In the genomic region with DNA sequence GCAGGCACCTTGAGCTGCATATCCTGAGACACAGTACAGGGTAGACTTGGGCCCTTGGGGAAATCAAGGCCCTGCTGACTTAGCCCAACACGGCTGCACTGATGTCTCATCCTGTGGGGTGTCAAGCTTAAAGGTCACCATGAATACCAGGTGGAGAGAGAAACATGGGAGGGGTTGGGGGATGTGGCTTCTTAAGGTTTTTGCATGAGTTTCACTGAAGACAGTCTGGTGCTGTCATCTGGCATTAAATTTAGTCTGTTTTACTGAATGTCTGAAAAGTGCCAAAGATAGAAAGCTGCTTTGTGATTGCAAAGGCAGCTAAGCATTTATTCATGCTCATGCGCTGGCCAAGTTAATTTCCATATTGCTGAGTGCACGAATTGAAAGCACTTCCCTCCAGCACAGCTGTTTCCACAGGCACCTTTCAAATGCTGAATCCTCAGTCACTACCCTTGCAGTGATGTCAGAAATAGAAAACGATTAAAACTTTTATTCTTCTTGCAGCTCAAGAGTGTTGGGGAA, we compare ENCODE assay signal across 8 cellular contexts.
DNase-seq lines count a peak whose midpoint lies in the region; ATAC-seq and TF ChIP-seq lines count a peak whose summit lies in the region.

No MANE protein-coding gene starts in this region.

- peak overlapping the region; percentile 2 for H3K4me3 ChIP-seq in endocrine pancreas (ENCODE audit: control insufficient read depth, insufficient read depth, low read length)
- H3K4me3 ChIP-seq in thyroid gland (replicated peaks in 1 of 3) = no peak overlapping the region
- no peak overlapping the region for H3K4me3 ChIP-seq in WERI-Rb-1 (ENCODE audit: low read depth, low read length)

- no peak overlapping the region for H3K9ac ChIP-seq in endocrine pancreas (ENCODE audit: control insufficient read depth, insufficient read depth, low read length)

- H3K36me3 ChIP-seq in endocrine pancreas (ENCODE audit: control insufficient read depth, insufficient read depth, low read length) = no peaks in the 10 kb centered on the region
- H3K36me3 ChIP-seq in thyroid gland = no peaks in the 10 kb centered on the region
- no peaks in the 10 kb centered on the region for H3K36me3 ChIP-seq in WERI-Rb-1

- in situ Hi-C loops in ACHN (cut with HindIII; ENCODE audit: low pct_ligation_motif_present, low pct_unique_long_range_greater_than_20kb, low sequenced_read_pairs) = no loop called here

- TF ChIP-seq POLR2A in thyroid gland (IDR thresholded peaks at IDR 0.05) = no peak

- peak overlapping the region in 1 of 3 donors; percentile 30 for H3K27ac ChIP-seq in thyroid gland
- H3K27ac ChIP-seq in WERI-Rb-1 = no peak overlapping the region

- H3K27me3 ChIP-seq in endocrine pancreas (ENCODE audit: control insufficient read depth, insufficient read depth, low read length) (no peaks in the 10 kb centered on the region), thyroid gland (no peaks in the 10 kb centered on the region), WERI-Rb-1 (ENCODE audit: insufficient read depth, low read depth, severe bottlenecking) (no peaks in the 10 kb centered on the region)

- no peaks in the 10 kb centered on the region for H3K9me3 ChIP-seq in endocrine pancreas (ENCODE audit: control insufficient read depth, low read length)
- no peaks in the 10 kb centered on the region for H3K9me3 ChIP-seq in thyroid gland
- H3K9me3 ChIP-seq in WERI-Rb-1 (ENCODE audit: severe bottlenecking) = no peaks in the 10 kb centered on the region

- ATAC-seq in GM18511 (IDR thresholded peaks at IDR 0.05; ENCODE audit: unreplicated experiment) = peak; percentile 94
- ATAC-seq in GM21723 (IDR thresholded peaks at IDR 0.05; ENCODE audit: unreplicated experiment) = peak; percentile 90

- H3K4me1 ChIP-seq in endocrine pancreas (ENCODE audit: control insufficient read depth, insufficient read depth, low read length) (no peaks in the 10 kb centered on the region), thyroid gland (peaks cover 3 to 29% of the 10 kb centered on the region in 2 donors)

- intact Hi-C loops in thyroid gland (cut with DNase I) = no loop called here

- 17 to 36% methylated on average over 4 of the region's 4 CpGs for WGBS in thyroid gland, 2 donors

- DNase-seq in LHCN-M2 (ENCODE audit: low read depth) (peak; percentile 59), thyroid gland (peak; percentile 10 to 40), HT-29 (ENCODE audit: low spot score) (no peak), ACHN (no peak), WERI-Rb-1 (no peak)

- TF ChIP-seq CTCF in thyroid gland (IDR thresholded peaks at IDR 0.05) = no peak
- no peak for TF ChIP-seq CTCF in WERI-Rb-1 (IDR thresholded peaks at IDR 0.05; ENCODE audit: low read depth, low read length)

Comparison
In these comparisons a context has a peak if more than half of its experiments do, and no peak if none do; other contexts are left out.
1. DNase-seq: peak in LHCN-M2 (single experiment) and thyroid gland (2 of 2); none in HT-29 (single experiment), ACHN (single experiment) and WERI-Rb-1 (single experiment).